In the genomic region with DNA sequence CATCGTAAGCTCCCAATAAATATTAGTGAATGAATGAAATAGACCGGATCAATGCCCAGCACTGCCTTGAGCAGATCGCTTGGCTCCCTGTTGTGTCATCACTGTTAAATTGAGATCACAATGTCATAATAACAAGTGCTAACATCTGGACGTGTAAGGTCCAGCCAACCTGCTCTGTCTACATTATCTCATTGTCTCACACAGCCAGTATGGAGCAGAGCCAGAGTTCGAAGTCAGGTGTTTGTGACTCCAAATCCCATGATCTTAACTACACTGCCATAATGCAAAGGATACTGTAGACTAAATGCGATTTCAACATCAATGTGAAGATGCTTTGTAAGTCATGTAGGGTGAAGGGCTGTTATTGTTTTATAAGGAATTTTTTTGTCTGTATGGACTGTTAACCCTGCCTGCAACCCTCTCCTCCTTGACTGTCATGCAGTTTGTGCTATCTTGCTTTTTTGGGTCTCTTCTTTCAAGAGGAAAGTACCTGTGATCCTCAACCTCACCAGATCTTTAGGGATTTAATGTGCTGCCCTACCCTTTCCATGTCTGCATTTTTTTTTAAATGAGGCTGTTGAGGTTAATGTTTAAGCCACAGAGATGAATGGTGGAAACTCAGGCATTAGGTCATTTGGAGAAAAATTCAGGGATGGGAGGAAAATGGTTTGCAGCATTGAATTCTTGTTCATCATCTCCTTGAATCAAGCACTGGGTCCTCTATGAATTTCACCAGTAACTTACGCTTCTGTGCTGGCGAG, we compare ENCODE assay signal across 28 cellular contexts. TPM values are rescaled to one million over a fixed set of nuclear protein-coding genes. Genes with fewer than 3 reads are reported as not detected.
"Had no signal": no experiment of that assay in that cellular context is flagged by ENCODE, and none has a peak within 500 bp of the region (broad histone marks: within the 10 kb centered on the region; RNA-seq: fewer than 3 reads in every experiment).

No MANE protein-coding gene starts in this region.

- H3K4me3 ChIP-seq: body of pancreas, SK-N-MC had no signal

- ATAC-seq: activated CD4-positive, alpha-beta T cell treated with anti-CD3 and anti-CD28 coated beads for 36 hours; body of pancreas; PC-3; T-cell had no signal

- DNase-seq: activated CD4-positive, alpha-beta memory T cell treated with anti-CD3 and anti-CD28 coated beads, Interleukin-2, amount 10 ng/mL, durations not matched to agents 7 days and 5 days; activated CD4-positive, alpha-beta T cell treated with anti-CD3 and anti-CD28 coated beads for 36 hours; activated CD4-positive, alpha-beta T cell treated with anti-CD3 and anti-CD28 coated beads, Interleukin-2, amount 50 U/mL, for 1 hour; activated CD8-positive, alpha-beta memory T cell treated with anti-CD3 and anti-CD28 coated beads, Interleukin-2, amount 50 U/mL, for 48 hours; activated effector memory CD4-positive, alpha-beta T cell treated with Interleukin-2 at 50 U/mL for 16 hours; activated naive CD4-positive, alpha-beta T cell; activated T-cell treated with anti-CD3 and anti-CD28 coated beads, Interleukin-2, amount 50 U/mL, for 1 hour; aorta; body of pancreas; central memory CD4-positive, alpha-beta T cell; NCI-H1092; NCI-H1417; NCI-H1694; NCI-H2029; NCI-H2107; NCI-H2171 treated with DMSO at 0.1 percent for 48 hours; NCI-H510A treated with DMSO at 0.1 percent for 48 hours; NCI-H69; PC-3; SIG-M5; T-cell; T-helper 2 cell had no signal

- H3K27me3 ChIP-seq: body of pancreas had no signal

- H3K9me3 ChIP-seq: body of pancreas had no signal

- FAIRE-seq: bronchial epithelial cell had no signal

- H3K4me1 ChIP-seq: body of pancreas had no signal

- H3K27ac ChIP-seq: body of pancreas, KMS-11, SK-N-MC, VCaP had no signal

RNA-seq across cellular contexts. Expression of a gene that starts 49.0 kb away (rescaled TPM):
- total RNA-seq: aorta, body of pancreas, bronchial epithelial cell, chondrocyte, MCF 10A, PC-3, T-cell had no signal

RNA-seq across cellular contexts. Expression of a gene that starts 51.9 kb away (rescaled TPM):
- total RNA-seq: activated CD4-positive, alpha-beta memory T cell treated with anti-CD3 and anti-CD28 coated beads, Interleukin-2, amount 10 ng/mL, durations not matched to agents 7 days and 5 days; MCF 10A; PC-3 had no signal
